Comparison of ENCODE assay signal across 21 cellular contexts in genomic region chr7:29405891-29406290, GRCh38.
"Had no signal": no experiment of that assay in that cellular context is flagged by ENCODE, and none has a peak within 500 bp of the region (broad histone marks: within the 10 kb centered on the region; RNA-seq: fewer than 3 reads in every experiment).

No MANE protein-coding gene starts in this region.

- DNase-seq: activated CD8-positive, alpha-beta memory T cell treated with anti-CD3 and anti-CD28 coated beads for 24 hours; activated CD8-positive, alpha-beta memory T cell treated with anti-CD3 and anti-CD28 coated beads, Interleukin-2, amount 50 U/mL, for 4 hours; activated T-cell treated with anti-CD3 and anti-CD28 coated beads, Interleukin-2, amount 50 U/mL, for 24 hours; aorta; effector CD8-positive, alpha-beta T cell; foreskin melanocyte; glutamatergic neuron; hippocampal formation; kidney glomerular epithelial cell; mesenchymal stem cell; sigmoid colon; stimulated activated CD4-positive, alpha-beta T cell treated with anti-CD3 and anti-CD28 coated beads, Interleukin-15, amount 100 ng/mL, for 24 hours; stimulated activated naive CD4-positive, alpha-beta T cell treated with Interleukin-2 at 50 U/mL for 16 hours; T1000; upper lobe of right lung had no signal

- H3K27me3 ChIP-seq: sigmoid colon, upper lobe of right lung had no signal

- ATAC-seq: activated naive CD4-positive, alpha-beta T cell treated with anti-CD3 and anti-CD28 coated beads, Interleukin-2, amount 50 U/mL, for 72 hours; activated T-helper 17 cell treated with anti-CD3 and anti-CD28 coated beads, Interleukin-2, amount 50 U/mL, for 72 hours; upper lobe of right lung; WTC11 had no signal

- H3K36me3 ChIP-seq: sigmoid colon, upper lobe of right lung had no signal

- H3K4me2 ChIP-seq: smooth muscle cell had no signal

- H3K27me3 Mint-ChIP-seq: activated T-helper 17 cell treated with anti-CD3 and anti-CD28 coated beads, Interleukin-2, amount 50 U/mL, for 72 hours; dendritic cell treated with granulocyte-macrophage colony-stimulating factor and Interleukin-4, amounts not matched to agents 40 ng/mL and 50 ng/mL, for 4 days had no signal

- H3K9me3 Mint-ChIP-seq: activated naive CD4-positive, alpha-beta T cell treated with anti-CD3 and anti-CD28 coated beads, Interleukin-2, amount 50 U/mL, for 72 hours; activated T-cell treated with anti-CD3 and anti-CD28 coated beads, Interleukin-2, amount 50 U/mL, for 24 hours; activated T-helper 17 cell treated with anti-CD3 and anti-CD28 coated beads, Interleukin-2, amount 50 U/mL, for 72 hours; brain; dendritic cell treated with granulocyte-macrophage colony-stimulating factor and Interleukin-4, amounts not matched to agents 40 ng/mL and 50 ng/mL, for 4 days; WTC11 had no signal

- H3K4me3 Mint-ChIP-seq: activated T-cell treated with anti-CD3 and anti-CD28 coated beads, Interleukin-2, amount 50 U/mL, for 24 hours; activated T-helper 17 cell treated with anti-CD3 and anti-CD28 coated beads, Interleukin-2, amount 50 U/mL, for 72 hours; brain; dendritic cell treated with granulocyte-macrophage colony-stimulating factor and Interleukin-4, amounts not matched to agents 40 ng/mL and 50 ng/mL, for 4 days; WTC11 had no signal

- H3K9me3 ChIP-seq: sigmoid colon, upper lobe of right lung had no signal

- H3K4me1 Mint-ChIP-seq: activated T-helper 17 cell treated with anti-CD3 and anti-CD28 coated beads, Interleukin-2, amount 50 U/mL, for 72 hours had no signal

- H3K27ac ChIP-seq: sigmoid colon, upper lobe of right lung had no signal

- H3K4me1 ChIP-seq: sigmoid colon, upper lobe of right lung had no signal

- H3K4me3 ChIP-seq: sigmoid colon, smooth muscle cell, upper lobe of right lung had no signal

- H3K27ac Mint-ChIP-seq: activated naive CD4-positive, alpha-beta T cell treated with anti-CD3 and anti-CD28 coated beads, Interleukin-2, amount 50 U/mL, for 72 hours; activated T-cell treated with anti-CD3 and anti-CD28 coated beads, Interleukin-2, amount 50 U/mL, for 24 hours; activated T-helper 17 cell treated with anti-CD3 and anti-CD28 coated beads, Interleukin-2, amount 50 U/mL, for 72 hours; dendritic cell treated with granulocyte-macrophage colony-stimulating factor and Interleukin-4, amounts not matched to agents 40 ng/mL and 50 ng/mL, for 4 days; WTC11 had no signal

- H3K36me3 Mint-ChIP-seq: activated naive CD4-positive, alpha-beta T cell treated with anti-CD3 and anti-CD28 coated beads, Interleukin-2, amount 50 U/mL, for 72 hours; WTC11 had no signal
